Comparison of ENCODE assay signal across 8 cellular contexts in genomic region chr7:5822742-5823503, GRCh38. TPM values are rescaled to one million over a fixed set of nuclear protein-coding genes. Genes with fewer than 3 reads are reported as not detected.
DNase-seq lines count a peak whose midpoint lies in the region; FAIRE-seq and TF ChIP-seq lines count a peak whose summit lies in the region.

No MANE protein-coding gene starts in this region.

- TF ChIP-seq CTCF in GM20000 (IDR thresholded peaks at IDR 0.05; ENCODE audit: extremely low read depth, missing control alignments) = no peak
- no peak for TF ChIP-seq CTCF in H1 (IDR thresholded peaks at IDR 0.05; ENCODE audit: control extremely low read depth in 1 of 3, insufficient read depth in 1 of 3, low read depth in 1 of 3, low read length in 3 of 3)

- no peak overlapping the region for H2AK5ac ChIP-seq in H1 (ENCODE audit: low read depth, low read length)
- no peak overlapping the region for H2AK5ac ChIP-seq in mesenchymal stem cell (ENCODE audit: low read length, severe bottlenecking)

- H3K23ac ChIP-seq in H1 (ENCODE audit: insufficient read length) = no peak overlapping the region
- H3K23ac ChIP-seq in mesenchymal stem cell (ENCODE audit: low read length in 2 of 2) = no peak overlapping the region

- H2BK15ac ChIP-seq in H1 (ENCODE audit: low read length) (no peak overlapping the region), mesenchymal stem cell (ENCODE audit: low read depth, poor library complexity, severe bottlenecking) (no peak overlapping the region)

- TF ChIP-seq RAD21 in H1 (IDR thresholded peaks at IDR 0.05 in 1 of 2, conservative IDR thresholded peaks at IDR 0.05 in 1 of 2; ENCODE audit: low read depth in 2 of 2, low read length in 2 of 2) = no peak

- H3K27ac ChIP-seq in H1 (ENCODE audit: low read depth, low read length) = no peak overlapping the region
- peak overlapping the region; percentile 26 for H3K27ac ChIP-seq in mesenchymal stem cell (ENCODE audit: low read length, poor library complexity, severe bottlenecking)

- H2BK120ac ChIP-seq in H1 (replicated peaks; ENCODE audit: low read depth, low read length) (no peak overlapping the region), mesenchymal stem cell (ENCODE audit: low read depth, low read length) (peak overlapping the region; percentile 75)

- H3K27me3 ChIP-seq in H1 (replicated peaks in 1 of 4; ENCODE audit: control insufficient read depth in 3 of 4, extremely low read depth in 1 of 4, insufficient read depth in 3 of 4, low read length in 3 of 4) (no peaks in the 10 kb centered on the region), mesenchymal stem cell (ENCODE audit: control insufficient read depth in 1 of 2, insufficient read depth in 1 of 2, low read length in 2 of 2) (no peaks in the 10 kb centered on the region)

- H3K79me1 ChIP-seq in H1 (ENCODE audit: low read depth, low read length) (no peaks in the 10 kb centered on the region), mesenchymal stem cell (replicated peaks; ENCODE audit: low read length, poor library complexity, severe bottlenecking) (no peaks in the 10 kb centered on the region)

- POLR2A ChIA-PET in H1 (lab: Charles Lee; ENCODE audit: partially characterized antibody) = interaction anchor here (0.6 to 1.5 kb wide), 3 partner anchors 8 to 42 kb away, joined by 3 to 4 read pairs (median 3); partner anchors contain the start of gene RNF216

- H3K79me2 ChIP-seq in H1 (ENCODE audit: control insufficient read depth in 1 of 2, insufficient read depth in 2 of 2, low read length in 2 of 2) = no peaks in the 10 kb centered on the region

- 6% methylated on average over 39 of the region's 39 CpGs; no CpG with 5 or more reads in 1 of the 2 experiments for WGBS in H1 (ENCODE audit: extremely low coverage in 1 of 2, insufficient coverage in 1 of 2, insufficient read length in 1 of 2, insufficient replicate concordance in 2 of 2, low coverage in 1 of 2, low lambda C conversion rate in 2 of 2, missing lambda C conversion rate in 1 of 2), 2 experiments
- WGBS in mesenchymal stem cell = 3% methylated on average over 39 of the region's 39 CpGs

- peak overlapping the region; percentile 40 to 81 (median 72) for H3K4me3 ChIP-seq in H1 (ENCODE audit: extremely low read depth in 1 of 4, insufficient read depth in 2 of 4, low read depth in 3 of 4, low read length in 4 of 4)
- H3K4me3 ChIP-seq in mesenchymal stem cell (ENCODE audit: insufficient read depth in 1 of 2, low read depth in 1 of 2, low read length in 2 of 2) = peak overlapping the region; percentile 73 to 88

- peak; percentile 93 for DNase-seq in COR-L47 (lab: John Stamatoyannopoulos, UW)
- peak; percentile 94 for DNase-seq in GM20000 (ENCODE audit: low spot score)
- DNase-seq in HS-5 (ENCODE audit: low read depth) = peak; percentile 86
- peak; percentile 87 for DNase-seq in NK-92 (lab: John Stamatoyannopoulos, UW; ENCODE audit: unreplicated experiment)
- DNase-seq in activated CD8-positive, alpha-beta memory T cell treated with anti-CD3 and anti-CD28 coated beads for 4 hours (ENCODE audit: low read depth in 2 of 2) = peak; percentile 91 to 94
- DNase-seq in H1 (ENCODE audit: low read depth in 1 of 2, low spot score in 2 of 2) = peak; percentile 60 to 94
- peak; percentile 92 for DNase-seq in mesenchymal stem cell
- DNase-seq in stimulated activated CD8-positive, alpha-beta memory T cell treated with anti-CD3 and anti-CD28 coated beads, Interleukin-12 subunit alpha, Interleukin-12 subunit beta, amount 100 ng/mL, for 24 hours (ENCODE audit: extremely low read depth) = peak; percentile 93

- H3K9me3 ChIP-seq in H1 (ENCODE audit: insufficient read depth in 2 of 2, low read depth in 1 of 2, low read length in 1 of 2) = no peaks in the 10 kb centered on the region
- no peaks in the 10 kb centered on the region for H3K9me3 ChIP-seq in mesenchymal stem cell (ENCODE audit: control insufficient read depth, low read length)

- no peak overlapping the region for H3K14ac ChIP-seq in H1 (ENCODE audit: insufficient read length)
- H3K14ac ChIP-seq in mesenchymal stem cell (ENCODE audit: low read length in 2 of 2) = no peak overlapping the region

- no peak overlapping the region for H2BK12ac ChIP-seq in H1 (ENCODE audit: low read depth, low read length)
- no peak overlapping the region for H2BK12ac ChIP-seq in mesenchymal stem cell (ENCODE audit: low read length in 2 of 2)

- H4K5ac ChIP-seq in H1 (ENCODE audit: insufficient read length, low read depth, low read length) = peak overlapping the region; percentile 23

- H2AFZ ChIP-seq in H1 (ENCODE audit: low read length) (peak overlapping the region; percentile 98), mesenchymal stem cell (ENCODE audit: low read depth, low read length) (peak overlapping the region; percentile 92)

- H2BK5ac ChIP-seq in H1 (ENCODE audit: low read depth, low read length) (no peak overlapping the region), mesenchymal stem cell (ENCODE audit: low read depth, low read length, poor library complexity, severe bottlenecking) (no peak overlapping the region)

- H3K9ac ChIP-seq in H1 (replicated peaks in 1 of 4; ENCODE audit: extremely low read depth in 1 of 4, low read depth in 3 of 4, low read length in 3 of 4) (no peak overlapping the region), mesenchymal stem cell (ENCODE audit: low read length) (peak overlapping the region; percentile 83)

- peaks cover 3% of the 10 kb centered on the region; the same call in 1 of the 2 replicates for H3K23me2 ChIP-seq in H1 (ENCODE audit: low read depth, low read length)

- H4K8ac ChIP-seq in H1 (ENCODE audit: extremely low read depth, insufficient read depth, low read length) (peak overlapping the region; percentile 46; the same call in 1 of the 2 replicates), mesenchymal stem cell (ENCODE audit: low read length) (peak overlapping the region; percentile 95)

- H3K4ac ChIP-seq in H1 (replicated peaks; ENCODE audit: insufficient read length, low read depth, low read length) (no peak overlapping the region), mesenchymal stem cell (ENCODE audit: low read depth in 1 of 2, low read length in 2 of 2) (peak overlapping the region; percentile 58 to 71)

- CTCF ChIA-PET in H1 (lab: Charles Lee; ENCODE audit: partially characterized antibody) = interaction anchor here (0.6 to 1.3 kb wide), 4 partner anchors 49 to 431 kb away, joined by 3 to 4 read pairs (median 3); no protein-coding TSS in a partner anchor

- H4K20me1 ChIP-seq in H1 (replicated peaks in 1 of 2; ENCODE audit: control insufficient read depth in 1 of 2, insufficient read depth in 2 of 2, low read length in 2 of 2) = no peaks in the 10 kb centered on the region

- H3K4me1 ChIP-seq in H1 (replicated peaks in 1 of 4; ENCODE audit: control insufficient read depth in 3 of 4, insufficient read depth in 4 of 4, low read length in 3 of 4) = no peaks in the 10 kb centered on the region; a peak in 1 of 7 replicates
- H3K4me1 ChIP-seq in mesenchymal stem cell (ENCODE audit: control insufficient read depth, insufficient read depth, low read depth, low read length) = peaks cover 10% of the 10 kb centered on the region

- H4K91ac ChIP-seq in H1 (replicated peaks; ENCODE audit: insufficient read length, low read length) (no peak overlapping the region), mesenchymal stem cell (ENCODE audit: low read length) (peak overlapping the region; percentile 91)

- H3K36me3 ChIP-seq in H1 (ENCODE audit: control insufficient read depth in 2 of 4, insufficient read depth in 4 of 4, low read length in 3 of 4) (no peaks in the 10 kb centered on the region), mesenchymal stem cell (ENCODE audit: control insufficient read depth in 1 of 2, insufficient read depth in 2 of 2, low read depth in 1 of 2, low read length in 2 of 2) (no peaks in the 10 kb centered on the region)

- H3K18ac ChIP-seq in H1 (ENCODE audit: extremely low read depth, low read length) (no peak overlapping the region; the same call in 1 of the 2 replicates), mesenchymal stem cell (ENCODE audit: low read depth in 1 of 2, low read length in 2 of 2) (peak overlapping the region; percentile 59 to 87)

- no peak for TF ChIP-seq EP300 in H1 (IDR thresholded peaks at IDR 0.05; ENCODE audit: borderline replicate concordance in 1 of 2, low read depth in 2 of 2, low read length in 2 of 2)

- H2BK20ac ChIP-seq in H1 (ENCODE audit: low read length) = no peak overlapping the region

- H3K56ac ChIP-seq in H1 (replicated peaks; ENCODE audit: insufficient read length, low read depth, low read length) = no peak overlapping the region

- FAIRE-seq in H1 (lab: Jason Lieb, UNC) = no peak

- H3K4me2 ChIP-seq in H1 (ENCODE audit: insufficient read depth in 1 of 2, low read depth in 2 of 2, low read length in 2 of 2) (peak overlapping the region; percentile 62 to 91), mesenchymal stem cell (ENCODE audit: low read length, poor library complexity, severe bottlenecking) (peak overlapping the region; percentile 71)

- no peak; a peak in 1 of 3 replicates for TF ChIP-seq POLR2A in H1 (IDR thresholded peaks at IDR 0.05; ENCODE audit: control extremely low read depth in 1 of 2, low read depth in 2 of 2, low read length in 2 of 2)

TF ChIP-seq in H1, 55 proteins besides CTCF, POLR2A, EP300 and RAD21 (continues in another document):
- TF ChIP-seq YY1 (IDR thresholded peaks at IDR 0.05; ENCODE audit: low read depth, low read length) (peak; percentile 90), BCL11A (IDR thresholded peaks at IDR 0.05; ENCODE audit: low read depth in 2 of 2, low read length in 2 of 2) (no peak)

RNA-seq across cellular contexts. Expression of gene RNF216, which starts 41.5 kb away (rescaled TPM):
- 29.6 and 31.4 TPM in 2 replicates for total RNA-seq in H1 (2021; fragmentation: NEBNext Ultra II Directional; extraction: Animal tissue kit (Norgen Biotek cat#: 25700))
- polyA plus RNA-seq in H1 (2011; rRNA removed) = 10.8 and 11.8 TPM in 2 replicates
- polyA plus RNA-seq in H1 (2011; cell fraction: cytosol; rRNA removed) = 15.5 TPM
- 18.1 TPM for polyA plus RNA-seq in H1 (2011; cell fraction: nucleus; rRNA removed)
- polyA plus RNA-seq in H1 (2012, experiment 1 of 2) = 16.0 to 18.0 TPM (median 16.4 TPM) in 4 replicates
- 7.4 TPM for polyA plus RNA-seq in H1 (2012, experiment 2 of 2)
- 16.1 TPM for polyA plus RNA-seq in H1 (2013, experiment 1 of 2)
- 15.9 TPM for polyA plus RNA-seq in H1 (2013, experiment 2 of 2)
- 26.6 and 33.7 TPM in 2 replicates for polyA minus RNA-seq in H1 (2011; rRNA and poly(A)+ RNA removed)
- 22.0 TPM for polyA minus RNA-seq in H1 (2011; cell fraction: cytosol; rRNA and poly(A)+ RNA removed)
- 40.5 TPM for polyA minus RNA-seq in H1 (2011; cell fraction: nucleus; rRNA and poly(A)+ RNA removed)
- polyA plus RNA-seq in mesenchymal stem cell (2013, experiment 1 of 2) = 25.1 TPM
- polyA plus RNA-seq in mesenchymal stem cell (2013, experiment 2 of 2) = 24.7 TPM

RNA-seq across cellular contexts. Expression of gene OCM, which starts 57.7 kb away (rescaled TPM):
- total RNA-seq in H1 (2021; fragmentation: NEBNext Ultra II Directional; extraction: Animal tissue kit (Norgen Biotek cat#: 25700)) = not detected in 2 replicates
- polyA plus RNA-seq in H1 (2011; rRNA removed) = not detected in 2 replicates
- polyA plus RNA-seq in H1 (2011; cell fraction: cytosol; rRNA removed) = not detected
- polyA plus RNA-seq in H1 (2011; cell fraction: nucleus; rRNA removed) = not detected
- polyA plus RNA-seq in H1 (2012, experiment 1 of 2) = not detected in 4 replicates
- not detected for polyA plus RNA-seq in H1 (2012, experiment 2 of 2)
- polyA plus RNA-seq in H1 (2013, experiment 1 of 2) = 0.14 TPM
- 0.07 TPM for polyA plus RNA-seq in H1 (2013, experiment 2 of 2)
- polyA minus RNA-seq in H1 (2011; rRNA and poly(A)+ RNA removed) = not detected in 2 replicates
- polyA minus RNA-seq in H1 (2011; cell fraction: cytosol; rRNA and poly(A)+ RNA removed) = not detected
- polyA minus RNA-seq in H1 (2011; cell fraction: nucleus; rRNA and poly(A)+ RNA removed) = not detected
- not detected for polyA plus RNA-seq in mesenchymal stem cell (2013, experiment 1 of 2)
- not detected for polyA plus RNA-seq in mesenchymal stem cell (2013, experiment 2 of 2)
